1 cellular context compared by ENCODE assay signal in the genomic region with DNA sequence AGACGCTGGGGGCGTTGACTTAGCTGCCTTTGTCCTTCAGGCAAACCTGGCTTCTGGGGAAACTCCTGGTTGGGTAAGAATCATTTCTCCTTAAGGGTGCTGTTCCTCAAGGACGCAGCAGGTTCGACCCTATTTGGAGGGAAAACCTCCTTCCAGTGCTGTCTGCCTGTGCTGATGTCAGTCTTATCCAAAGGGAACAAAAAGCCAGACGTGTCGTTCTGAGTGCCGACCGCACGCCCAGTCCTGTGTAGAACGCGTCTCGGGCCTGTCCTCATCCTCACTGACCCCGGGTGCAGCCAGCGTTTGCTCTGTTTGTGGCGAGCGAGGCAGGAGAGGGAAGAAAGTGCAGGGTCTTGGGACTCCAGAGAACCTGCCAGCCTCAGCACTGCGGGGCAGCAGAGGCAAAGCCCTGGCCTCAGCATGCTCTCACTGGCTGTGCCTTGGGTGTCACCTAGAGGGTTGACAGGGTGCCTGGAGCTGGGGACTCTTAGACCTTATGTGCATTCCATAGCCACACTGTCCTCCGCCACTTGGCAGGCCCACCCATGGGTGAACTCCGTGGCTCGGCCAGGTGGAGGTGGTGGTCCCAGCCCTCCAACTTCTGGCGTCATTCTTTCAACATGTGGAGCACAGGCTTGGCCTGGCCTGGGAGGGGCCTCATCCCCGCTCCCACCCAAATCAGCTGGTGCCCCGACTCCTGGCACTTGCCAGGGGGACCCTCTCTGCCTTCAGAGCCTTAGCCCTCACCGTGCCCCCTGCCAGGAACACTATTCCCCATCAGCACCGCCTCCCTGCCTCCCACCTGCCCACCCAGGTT.
TF ChIP-seq lines count a peak whose summit lies in the region.

No MANE protein-coding gene starts in this region.

TF ChIP-seq in HepG2, 621 proteins besides CTCF, POLR2A, EP300 and RAD21:
- TF ChIP-seq, protein P1, sequence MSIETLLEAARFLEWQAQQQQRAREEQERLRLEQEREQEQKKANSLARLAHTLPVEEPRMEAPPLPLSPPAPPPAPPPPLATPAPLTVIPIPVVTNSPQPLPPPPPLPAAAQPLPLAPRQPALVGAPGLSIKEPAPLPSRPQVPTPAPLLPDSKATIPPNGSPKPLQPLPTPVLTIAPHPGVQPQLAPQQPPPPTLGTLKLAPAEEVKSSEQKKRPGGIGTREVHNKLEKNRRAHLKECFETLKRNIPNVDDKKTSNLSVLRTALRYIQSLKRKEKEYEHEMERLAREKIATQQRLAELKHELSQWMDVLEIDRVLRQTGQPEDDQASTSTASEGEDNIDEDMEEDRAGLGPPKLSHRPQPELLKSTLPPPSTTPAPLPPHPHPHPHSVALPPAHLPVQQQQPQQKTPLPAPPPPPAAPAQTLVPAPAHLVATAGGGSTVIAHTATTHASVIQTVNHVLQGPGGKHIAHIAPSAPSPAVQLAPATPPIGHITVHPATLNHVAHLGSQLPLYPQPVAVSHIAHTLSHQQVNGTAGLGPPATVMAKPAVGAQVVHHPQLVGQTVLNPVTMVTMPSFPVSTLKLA (IDR thresholded peaks at IDR 0.05), result no peak
- TF ChIP-seq MEF2D (CRISPR knock-in tag; IDR thresholded peaks at IDR 0.05), result no peak
- TF ChIP-seq PCBP1 (IDR thresholded peaks at IDR 0.05; ENCODE audit: borderline replicate concordance, low read depth, low read length), result no peak
- TF ChIP-seq KLF16 (CRISPR knock-in tag; IDR thresholded peaks at IDR 0.05), result 0 out of 4 replicates have a peak, but pooled peaks of 1 of the 2 experiments have one; percentile 39
- TF ChIP-seq ZNF280B (CRISPR knock-in tag; IDR thresholded peaks at IDR 0.05; ENCODE audit: borderline replicate concordance), result 0 out of 2 replicates have a peak, but pooled peaks have one; percentile 49
- TF ChIP-seq CENPT (CRISPR knock-in tag; IDR thresholded peaks at IDR 0.05; ENCODE audit: low read depth), result 0 out of 2 replicates have a peak, but pooled peaks have one; percentile 60
- no peak for TF ChIP-seq CBFB (CRISPR knock-in tag; IDR thresholded peaks at IDR 0.05)
- no peak for TF ChIP-seq NFE2L1 (CRISPR knock-in tag; IDR thresholded peaks at IDR 0.05; ENCODE audit: borderline replicate concordance)
- no peak for TF ChIP-seq TERF1 (CRISPR knock-in tag; IDR thresholded peaks at IDR 0.05)
- peak; percentile 64 for TF ChIP-seq AGO2 (optimal IDR thresholded peaks at IDR 0.05; ENCODE audit: low read depth, low read length)
- TF ChIP-seq RBM22 (optimal IDR thresholded peaks at IDR 0.05; ENCODE audit: low read length), result peak; percentile 33
- 0 out of 2 replicates have a peak, but pooled peaks have one; percentile 20 for TF ChIP-seq NRL (CRISPR knock-in tag; IDR thresholded peaks at IDR 0.05; ENCODE audit: borderline replicate concordance)
- peak; percentile 38 for TF ChIP-seq STAG1 (CRISPR knock-in tag; IDR thresholded peaks at IDR 0.05)
- TF ChIP-seq ZNF75D (CRISPR knock-in tag; IDR thresholded peaks at IDR 0.05; ENCODE audit: borderline replicate concordance), result 0 out of 2 replicates have a peak, but pooled peaks have one; percentile 55
- TF ChIP-seq, protein P2, sequence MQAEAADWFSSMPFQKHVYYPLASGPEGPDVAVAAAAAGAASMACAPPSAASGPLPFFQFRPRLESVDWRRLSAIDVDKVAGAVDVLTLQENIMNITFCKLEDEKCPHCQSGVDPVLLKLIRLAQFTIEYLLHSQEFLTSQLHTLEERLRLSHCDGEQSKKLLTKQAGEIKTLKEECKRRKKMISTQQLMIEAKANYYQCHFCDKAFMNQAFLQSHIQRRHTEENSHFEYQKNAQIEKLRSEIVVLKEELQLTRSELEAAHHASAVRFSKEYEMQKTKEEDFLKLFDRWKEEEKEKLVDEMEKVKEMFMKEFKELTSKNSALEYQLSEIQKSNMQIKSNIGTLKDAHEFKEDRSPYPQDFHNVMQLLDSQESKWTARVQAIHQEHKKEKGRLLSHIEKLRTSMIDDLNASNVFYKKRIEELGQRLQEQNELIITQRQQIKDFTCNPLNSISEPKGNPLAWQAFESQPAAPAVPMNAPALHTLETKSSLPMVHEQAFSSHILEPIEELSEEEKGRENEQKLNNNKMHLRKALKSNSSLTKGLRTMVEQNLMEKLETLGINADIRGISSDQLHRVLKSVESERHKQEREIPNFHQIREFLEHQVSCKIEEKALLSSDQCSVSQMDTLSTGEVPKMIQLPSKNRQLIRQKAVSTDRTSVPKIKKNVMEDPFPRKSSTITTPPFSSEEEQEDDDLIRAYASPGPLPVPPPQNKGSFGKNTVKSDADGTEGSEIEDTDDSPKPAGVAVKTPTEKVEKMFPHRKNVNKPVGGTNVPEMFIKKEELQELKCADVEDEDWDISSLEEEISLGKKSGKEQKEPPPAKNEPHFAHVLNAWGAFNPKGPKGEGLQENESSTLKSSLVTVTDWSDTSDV (CRISPR knock-in tag; IDR thresholded peaks at IDR 0.05), result 0 out of 2 replicates have a peak, but pooled peaks have one; percentile 61
- TF ChIP-seq JDP2 (CRISPR knock-in tag; IDR thresholded peaks at IDR 0.05; ENCODE audit: borderline replicate concordance), result no peak
- TF ChIP-seq HES4 (CRISPR knock-in tag; IDR thresholded peaks at IDR 0.05; ENCODE audit: borderline replicate concordance), result peak; percentile 41; the same call in 1 of the 2 replicates
